16 cellular contexts compared by ENCODE assay signal in the genomic region with DNA sequence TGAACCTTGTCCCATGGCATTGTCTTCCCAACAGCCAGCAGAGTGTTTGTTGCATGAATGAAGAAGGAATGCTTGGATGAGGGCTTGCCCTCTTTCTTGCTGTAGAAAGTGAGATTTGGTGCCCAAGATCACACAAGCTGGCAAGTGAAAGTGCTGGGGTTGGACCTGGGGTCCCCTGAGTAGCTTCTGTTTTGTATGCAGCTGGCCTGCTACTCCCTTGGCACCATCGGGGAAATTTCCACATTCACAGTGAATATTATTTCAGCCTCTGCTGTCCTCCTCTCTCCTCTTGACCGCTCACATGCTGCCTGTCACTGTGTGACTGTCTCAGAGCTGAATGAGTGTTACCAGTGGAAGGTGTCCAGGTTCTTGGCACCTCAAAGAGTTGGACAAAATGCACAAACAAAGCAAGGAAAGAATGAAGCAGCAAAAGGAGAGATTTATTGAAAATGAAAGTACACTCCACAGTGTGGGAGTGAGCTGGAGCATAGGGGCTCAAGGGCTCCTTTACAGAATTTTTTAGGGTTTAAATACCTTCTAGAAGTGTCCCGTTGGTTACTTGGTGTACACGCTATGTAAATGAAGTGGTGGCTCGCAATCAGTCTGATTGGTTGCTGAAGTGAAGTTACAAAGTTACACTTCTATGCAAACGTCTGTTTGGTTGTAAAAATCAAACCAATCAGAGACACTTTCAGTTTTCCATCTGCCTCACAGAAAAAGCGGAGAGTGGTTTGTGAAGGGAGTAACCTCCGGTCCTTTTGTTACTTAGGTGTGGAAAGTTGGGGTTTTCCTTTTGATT.
DNase-seq lines count a peak whose midpoint lies in the region; ATAC-seq and TF ChIP-seq lines count a peak whose summit lies in the region.
"Had no signal": no experiment of that assay in that cellular context is flagged by ENCODE, and none has a peak within 500 bp of the region (broad histone marks: within the 10 kb centered on the region; RNA-seq: fewer than 3 reads in every experiment).

No MANE protein-coding gene starts in this region.

- no peaks in the 10 kb centered on the region for H3F3A ChIP-seq in PC-3 (ENCODE audit: low read length, unreplicated experiment)

- H3K36me3 ChIP-seq in upper lobe of left lung (peaks cover 11 to 77% (median 52%) of the 10 kb centered on the region in 4 donors), PC-3 (ENCODE audit: low read depth, low read length) (peaks cover 4% of the 10 kb centered on the region), adrenal gland (replicated peaks in 1 of 2) (peaks cover 0 to 42% of the 10 kb centered on the region in 2 donors)

- CTCF ChIA-PET in activated naive CD4-positive, alpha-beta T cell treated with anti-CD3 and anti-CD28 coated beads, Interleukin-2, amount 10 ng/mL, durations not matched to agents 7 days and 5 days (lab: Charles Lee), result no interaction called here
- CTCF ChIA-PET in activated naive CD4-positive, alpha-beta T cell treated with anti-CD3 and anti-CD28 coated beads for 36 hours (lab: Charles Lee), result interaction anchor here (0.6 kb wide), 1 partner anchor 26 kb away, joined by 3 read pairs; no protein-coding TSS in a partner anchor
- CTCF ChIA-PET in PC-3 (lab: Charles Lee), result no interaction called here

- no peaks in the 10 kb centered on the region for H3K9me3 Mint-ChIP-seq in activated naive CD4-positive, alpha-beta T cell treated with anti-CD3 and anti-CD28 coated beads, Interleukin-2, amount 10 ng/mL, durations not matched to agents 7 days and 5 days
- H3K9me3 Mint-ChIP-seq in activated naive CD4-positive, alpha-beta T cell treated with anti-CD3 and anti-CD28 coated beads for 36 hours, result no peaks in the 10 kb centered on the region
- H3K9me3 Mint-ChIP-seq in memory B cell, result no peaks in the 10 kb centered on the region
- H3K9me3 Mint-ChIP-seq: endodermal cell; natural killer cell treated with Interleukin-12 subunit alpha and Interleukin-12 subunit beta and Interleukin-15 and Interleukin-18, amount 100 ng/mL, for 72 hours had no signal

- peak overlapping the region; percentile 13 for H3K27ac Mint-ChIP-seq in activated naive CD4-positive, alpha-beta T cell treated with anti-CD3 and anti-CD28 coated beads, Interleukin-2, amount 10 ng/mL, durations not matched to agents 7 days and 5 days
- H3K27ac Mint-ChIP-seq in activated naive CD4-positive, alpha-beta T cell treated with anti-CD3 and anti-CD28 coated beads for 36 hours, result no peak overlapping the region
- H3K27ac Mint-ChIP-seq in memory B cell, result peak overlapping the region; percentile 79
- H3K27ac Mint-ChIP-seq: natural killer cell treated with Interleukin-12 subunit alpha and Interleukin-12 subunit beta and Interleukin-15 and Interleukin-18, amount 100 ng/mL, for 72 hours had no signal

- no peaks in the 10 kb centered on the region for H4K20me1 ChIP-seq in PC-3 (ENCODE audit: low read length)

- H3K27me3 Mint-ChIP-seq in activated naive CD4-positive, alpha-beta T cell treated with anti-CD3 and anti-CD28 coated beads, Interleukin-2, amount 10 ng/mL, durations not matched to agents 7 days and 5 days, result no peaks in the 10 kb centered on the region
- no peaks in the 10 kb centered on the region for H3K27me3 Mint-ChIP-seq in activated naive CD4-positive, alpha-beta T cell treated with anti-CD3 and anti-CD28 coated beads for 36 hours (ENCODE audit: low read depth)
- H3K27me3 Mint-ChIP-seq in memory B cell, result no peaks in the 10 kb centered on the region
- H3K27me3 Mint-ChIP-seq: natural killer cell treated with Interleukin-12 subunit alpha and Interleukin-12 subunit beta and Interleukin-15 and Interleukin-18, amount 100 ng/mL, for 72 hours had no signal

- H3K27me3 ChIP-seq in upper lobe of left lung, result no peaks in the 10 kb centered on the region
- H3K27me3 ChIP-seq in PC-3 (ENCODE audit: low read length), result no peaks in the 10 kb centered on the region
- H3K27me3 ChIP-seq in adrenal gland, result no peaks in the 10 kb centered on the region
- H3K27me3 ChIP-seq: suprapubic skin had no signal

- in situ Hi-C loops in astrocyte of the spinal cord (cut with HindIII; ENCODE audit: low sequenced_read_pairs) (no loop called here), ACHN (cut with HindIII; ENCODE audit: low pct_ligation_motif_present, low pct_unique_long_range_greater_than_20kb, low sequenced_read_pairs) (no loop called here)

- H3K27ac ChIP-seq in upper lobe of left lung (no peak overlapping the region), PC-3 (ENCODE audit: low read length) (no peak overlapping the region), adrenal gland (peak overlapping the region in 1 of 5 donors; percentile 43)
- H3K27ac ChIP-seq: RWPE1, suprapubic skin had no signal

- ATAC-seq in memory B cell (ENCODE audit: low read depth) (peak; percentile 52), upper lobe of left lung (ENCODE audit: low FRiP score in 2 of 2) (peak in 1 of 2 donors; percentile 64), PC-3 (no peak)
- ATAC-seq: natural killer cell treated with Interleukin-12 subunit alpha and Interleukin-12 subunit beta and Interleukin-15 and Interleukin-18, amount 100 ng/mL, for 72 hours had no signal

- no peak overlapping the region for H3K9ac ChIP-seq in PC-3 (ENCODE audit: low read length)

- peak overlapping the region; percentile 3 for H3K4me3 ChIP-seq in astrocyte of the spinal cord (ENCODE audit: low read depth, low read length)
- peak overlapping the region in 3 of 4 donors; percentile 1 to 22 (median 7) for H3K4me3 ChIP-seq in upper lobe of left lung
- H3K4me3 ChIP-seq in PC-3 (ENCODE audit: low read length), result no peak overlapping the region
- no peak overlapping the region for H3K4me3 ChIP-seq in adrenal gland
- H3K4me3 ChIP-seq: suprapubic skin had no signal

- H3K36me3 Mint-ChIP-seq in activated naive CD4-positive, alpha-beta T cell treated with anti-CD3 and anti-CD28 coated beads, Interleukin-2, amount 10 ng/mL, durations not matched to agents 7 days and 5 days, result peaks cover 41% of the 10 kb centered on the region
- H3K36me3 Mint-ChIP-seq in activated naive CD4-positive, alpha-beta T cell treated with anti-CD3 and anti-CD28 coated beads for 36 hours (ENCODE audit: low read depth), result peaks cover 34% of the 10 kb centered on the region
- peaks cover 58% of the 10 kb centered on the region for H3K36me3 Mint-ChIP-seq in memory B cell

- H3K4me1 ChIP-seq in upper lobe of left lung (no peaks in the 10 kb centered on the region), PC-3 (ENCODE audit: insufficient read depth, low read length) (peaks cover 4% of the 10 kb centered on the region; the same call in 1 of the 2 replicates), adrenal gland (replicated peaks in 1 of 2) (no peaks in the 10 kb centered on the region)
- H3K4me1 ChIP-seq: suprapubic skin had no signal

- 79% methylated on average over 8 of the region's 8 CpGs for WGBS in upper lobe of left lung, 2 donors
- 88 to 91% (median 89%) methylated on average over 8 of the region's 8 CpGs for WGBS in adrenal gland, 4 donors

- H3K79me2 ChIP-seq in PC-3 (ENCODE audit: low read length), result no peaks in the 10 kb centered on the region

- no peaks in the 10 kb centered on the region for H3K9me2 ChIP-seq in PC-3 (replicated peaks; ENCODE audit: low read length)

- DNase-seq in activated naive CD4-positive, alpha-beta T cell treated with anti-CD3 and anti-CD28 coated beads, Interleukin-2, amount 10 ng/mL, durations not matched to agents 7 days and 5 days, result no peak
- DNase-seq in activated naive CD4-positive, alpha-beta T cell treated with anti-CD3 and anti-CD28 coated beads for 36 hours, result no peak
- peak; percentile 44 for DNase-seq in astrocyte of the spinal cord (ENCODE audit: low read depth, low spot score)
- no peak for DNase-seq in memory B cell (ENCODE audit: low spot score in 2 of 2)
- DNase-seq in upper lobe of left lung, result peak in 1 of 2 donors; percentile 26
- no peak for DNase-seq in PC-3
- no peak for DNase-seq in ACHN
- no peak for DNase-seq in adrenal gland
- DNase-seq: activated CD4-positive, CD25-positive, alpha-beta regulatory T cell; activated CD8-positive, alpha-beta memory T cell treated with anti-CD3 and anti-CD28 coated beads, Interleukin-2, amount 50 U/mL, for 4 hours; activated naive CD4-positive, alpha-beta T cell treated with anti-CD3 and anti-CD28 coated beads, Interleukin-2, amount 50 U/mL, for 16 hours; endodermal cell; retina had no signal

- TF ChIP-seq EP300 in upper lobe of left lung (IDR thresholded peaks at IDR 0.05), result no peak

- POLR2A ChIA-PET in PC-3 (lab: Charles Lee; ENCODE audit: unreplicated experiment), result no interaction called here

- intact Hi-C loops in activated naive CD4-positive, alpha-beta T cell treated with anti-CD3 and anti-CD28 coated beads for 36 hours (cut with micrococcal nuclease), result no loop called here
- intact Hi-C loops in PC-3 (cut with micrococcal nuclease), result no loop called here
- intact Hi-C loops in adrenal gland (cut with DNase I), result loop anchor here in 1 of 2 donors (10.0 kb wide), 1 partner anchor 124 kb away; no protein-coding TSS in a partner anchor

- H3K4me2 ChIP-seq in PC-3 (ENCODE audit: low read length), result no peak overlapping the region

- TF ChIP-seq POLR2A in upper lobe of left lung (IDR thresholded peaks at IDR 0.05) (no peak), adrenal gland (IDR thresholded peaks at IDR 0.05) (no peak)

- H3K4me3 Mint-ChIP-seq in activated naive CD4-positive, alpha-beta T cell treated with anti-CD3 and anti-CD28 coated beads, Interleukin-2, amount 10 ng/mL, durations not matched to agents 7 days and 5 days, result no peak overlapping the region
- no peak overlapping the region for H3K4me3 Mint-ChIP-seq in activated naive CD4-positive, alpha-beta T cell treated with anti-CD3 and anti-CD28 coated beads for 36 hours
- H3K4me3 Mint-ChIP-seq in memory B cell, result peak overlapping the region; percentile 32
- H3K4me3 Mint-ChIP-seq: endodermal cell; natural killer cell treated with Interleukin-12 subunit alpha and Interleukin-12 subunit beta and Interleukin-15 and Interleukin-18, amount 100 ng/mL, for 72 hours had no signal

- H3K9me3 ChIP-seq in upper lobe of left lung, result no peaks in the 10 kb centered on the region
- H3K9me3 ChIP-seq in PC-3 (ENCODE audit: low read length), result no peaks in the 10 kb centered on the region
- H3K9me3 ChIP-seq in adrenal gland (replicated peaks in 1 of 3), result no peaks in the 10 kb centered on the region
- H3K9me3 ChIP-seq: suprapubic skin had no signal

- no TSS peak for BruUV-seq in PC-3 (replicated peaks; lab: Mats Ljungman, UMichigan)

- TF ChIP-seq CTCF in astrocyte of the spinal cord (IDR thresholded peaks at IDR 0.05; ENCODE audit: low read depth, low read length) (no peak), upper lobe of left lung (IDR thresholded peaks at IDR 0.05) (no peak), PC-3 (conservative IDR thresholded peaks at IDR 0.05; ENCODE audit: low read depth, low read length) (no peak), adrenal gland (IDR thresholded peaks at IDR 0.05) (no peak)

- H2AFZ ChIP-seq in PC-3 (ENCODE audit: low read length), result no peak overlapping the region

- no peaks in the 10 kb centered on the region for H3K4me1 Mint-ChIP-seq in activated naive CD4-positive, alpha-beta T cell treated with anti-CD3 and anti-CD28 coated beads, Interleukin-2, amount 10 ng/mL, durations not matched to agents 7 days and 5 days
- H3K4me1 Mint-ChIP-seq in activated naive CD4-positive, alpha-beta T cell treated with anti-CD3 and anti-CD28 coated beads for 36 hours (ENCODE audit: low read depth), result peaks cover 4% of the 10 kb centered on the region
- peaks cover 15% of the 10 kb centered on the region for H3K4me1 Mint-ChIP-seq in memory B cell
- H3K4me1 Mint-ChIP-seq: endodermal cell had no signal

Comparison
In these comparisons a context has a peak if more than half of its experiments do, and no peak if none do; other contexts are left out.
1. H3K4me3 ChIP-seq: peak in astrocyte of the spinal cord (single experiment) and upper lobe of left lung (3 of 4); none in PC-3 (single experiment) and adrenal gland (0 of 4).